In genomic region chr22:49914256-49914655, GRCh38 we compare ENCODE assay signal across 1 cellular context.
TF ChIP-seq lines count a peak whose summit lies in the region.

No MANE protein-coding gene starts in this region.

TF ChIP-seq in WTC11, 78 proteins besides CTCF, POLR2A, EP300 and RAD21 (continued from another document):
- TF ChIP-seq ZNF425 (CRISPR knock-in tag; conservative IDR thresholded peaks at IDR 0.05) (no peak), TCF7 (CRISPR knock-in tag; IDR thresholded peaks at IDR 0.05; ENCODE audit: low read depth) (no peak), TEAD4 (CRISPR knock-in tag; IDR thresholded peaks at IDR 0.05) (no peak), ZNF396 (CRISPR knock-in tag; IDR thresholded peaks at IDR 0.05; ENCODE audit: borderline replicate concordance) (no peak), MLX (CRISPR knock-in tag; IDR thresholded peaks at IDR 0.05) (no peak), CREM (CRISPR knock-in tag; IDR thresholded peaks at IDR 0.05) (no peak), GABPB1 (CRISPR knock-in tag; IDR thresholded peaks at IDR 0.05) (no peak), MYBL2 (CRISPR knock-in tag; IDR thresholded peaks at IDR 0.05) (no peak)
